Comparison of ENCODE assay signal across 8 cellular contexts in genomic region chr21:38733973-38734546, GRCh38.
DNase-seq lines count a peak whose midpoint lies in the region; ATAC-seq and TF ChIP-seq lines count a peak whose summit lies in the region.

No MANE protein-coding gene starts in this region.

- H3K9me3 ChIP-seq in ascending aorta (no peaks in the 10 kb centered on the region), right cardiac atrium (ENCODE audit: control insufficient read depth, low read length) (no peaks in the 10 kb centered on the region), upper lobe of right lung (no peaks in the 10 kb centered on the region)

- H3K27ac ChIP-seq in ascending aorta, result peak overlapping the region; percentile 78 to 81
- peak overlapping the region; percentile 19 for H3K27ac ChIP-seq in right cardiac atrium (ENCODE audit: low read length)
- H3K27ac ChIP-seq in upper lobe of right lung, result peak overlapping the region; percentile 51

- ATAC-seq in right cardiac atrium, result peak; percentile 90 to 95
- peak; percentile 99 for ATAC-seq in upper lobe of right lung
- no peak for ATAC-seq in GM21737 (IDR thresholded peaks at IDR 0.05; ENCODE audit: unreplicated experiment)

- H3K27me3 ChIP-seq in ascending aorta (no peaks in the 10 kb centered on the region), right cardiac atrium (ENCODE audit: control insufficient read depth, insufficient read depth) (no peaks in the 10 kb centered on the region), upper lobe of right lung (no peaks in the 10 kb centered on the region)

- TF ChIP-seq CTCF in GM12865 (IDR thresholded peaks at IDR 0.05; ENCODE audit: insufficient read depth, low read depth, low read length, missing control alignments) (peak; percentile 88), ascending aorta (IDR thresholded peaks at IDR 0.05) (peak; percentile 84 to 92 (median 92)), upper lobe of right lung (IDR thresholded peaks at IDR 0.05) (peak; percentile 91)

- H3K36me3 ChIP-seq in ascending aorta, result no peaks in the 10 kb centered on the region
- no peaks in the 10 kb centered on the region for H3K36me3 ChIP-seq in upper lobe of right lung

- intact Hi-C loops in ascending aorta (cut with DNase I), result loop anchor here (1.0 to 10.0 kb wide), 6 partner anchors 35 to 404 kb away; partner anchors contain the start of gene ETS2
- intact Hi-C loops in right cardiac atrium (cut with DNase I), result loop anchor here (2.0 to 10.0 kb wide), 4 partner anchors 73 to 411 kb away; partner anchors contain the start of gene ETS2 (in 1 of the 4)
- intact Hi-C loops in upper lobe of right lung (cut with DNase I), result loop anchor here (5.0 to 10.0 kb wide), 2 partner anchors 81 to 403 kb away; no protein-coding TSS in a partner anchor

- DNase-seq in GM12865 (ENCODE audit: low read depth) (peak; percentile 57), NCI-H146 (lab: John Stamatoyannopoulos, UW) (peak; percentile 83), T-helper 22 cell (ENCODE audit: low read depth) (peak; percentile 16), ascending aorta (ENCODE audit: low spot score in 2 of 2) (peak; percentile 55 to 96), right cardiac atrium (peak; percentile 88 to 97 (median 96)), pulmonary artery endothelial cell (ENCODE audit: low read depth, low spot score) (peak; percentile 41), upper lobe of right lung (peak; percentile 93)

- H3K4me1 ChIP-seq in ascending aorta (peaks cover 0 to 20% of the 10 kb centered on the region in 2 donors), right cardiac atrium (ENCODE audit: control insufficient read depth, insufficient read depth, low read length) (no peaks in the 10 kb centered on the region), upper lobe of right lung (peaks cover 10% of the 10 kb centered on the region)

- H3K4me3 ChIP-seq in GM12865 (ENCODE audit: low read depth, low read length), result no peak overlapping the region; the same call in 1 of the 2 replicates
- peak overlapping the region; percentile 36 to 56 for H3K4me3 ChIP-seq in ascending aorta
- peak overlapping the region; percentile 9 for H3K4me3 ChIP-seq in right cardiac atrium (ENCODE audit: low read length)
- H3K4me3 ChIP-seq in upper lobe of right lung, result peak overlapping the region; percentile 34

- 3% methylated on average over 30 of the region's 30 CpGs for WGBS in right cardiac atrium

Comparison
In these comparisons a context has a peak if more than half of its experiments do, and no peak if none do; other contexts are left out.
1. DNase-seq: peak in every context shown above with its lines; median percentile 96 in right cardiac atrium; 93 in upper lobe of right lung; 83 in NCI-H146; 76 in ascending aorta; 57 in GM12865; 41 in pulmonary artery endothelial cell; 16 in T-helper 22 cell.
2. H3K27ac ChIP-seq: peak in every context shown above with its lines; median percentile 80 in ascending aorta; 51 in upper lobe of right lung; 19 in right cardiac atrium.